Comparison of ENCODE assay signal across 26 cellular contexts in the genomic region with DNA sequence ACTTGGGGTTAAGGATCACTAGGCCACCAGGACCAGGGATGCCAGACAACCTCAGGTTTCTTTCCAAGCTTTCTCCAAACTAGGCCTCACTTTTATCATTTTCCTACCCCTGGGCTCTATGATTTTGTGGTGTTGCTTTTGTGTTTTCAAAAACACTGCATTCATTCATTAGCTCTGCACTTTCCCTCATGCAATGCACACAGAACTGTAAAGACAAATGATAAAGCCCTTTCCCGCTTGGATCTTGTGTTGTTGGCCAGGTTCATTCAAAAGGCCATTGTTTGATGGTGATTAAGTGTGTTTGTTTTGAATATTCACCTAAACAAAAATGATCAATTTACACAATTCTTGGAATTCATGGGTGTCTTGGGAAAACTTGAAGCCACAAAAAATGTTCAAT.
"Had no signal": no experiment of that assay in that cellular context is flagged by ENCODE, and none has a peak within 500 bp of the region (broad histone marks: within the 10 kb centered on the region; RNA-seq: fewer than 3 reads in every experiment).

No MANE protein-coding gene starts in this region.

- H2AFZ ChIP-seq: neural progenitor cell had no signal

- H3K9me3 ChIP-seq: left lung, lower lobe of right lung, ovary, right atrium auricular region, right lobe of liver, stomach, testis, thyroid gland, transverse colon, upper lobe of left lung, vagina had no signal

- ATAC-seq: left colon; left lung; lower lobe of right lung; natural killer cell; right lobe of liver; stimulated activated naive B cell treated with anti-CD40 and anti-IgM and Interleukin-4, amounts not matched to agents 10 μg/mL and 1 μg/mL and 100 μg/mL, for 72 hours; stimulated activated naive CD8-positive, alpha-beta T cell treated with anti-CD3 and anti-CD28 coated beads, Interleukin-15, Interleukin-2, amounts not matched to agents 100 U/mL and 50 U/mL, for 24 hours had no signal

- H3K4me1 ChIP-seq: lower lobe of right lung, right lobe of liver, thyroid gland had no signal

- H3K4me3 ChIP-seq: left lung, lower lobe of right lung, neural progenitor cell, ovary, right atrium auricular region, right lobe of liver, stomach, testis, thyroid gland, transverse colon, upper lobe of left lung, vagina had no signal

- H3K27me3 ChIP-seq: left lung, neural progenitor cell, ovary, right atrium auricular region, right lobe of liver, stomach, testis, thyroid gland, transverse colon, upper lobe of left lung, vagina had no signal

- DNase-seq: hypothalamus; immature natural killer cell; kidney; left colon; left lung; lower lobe of right lung; mammary epithelial cell; naive B cell; natural killer cell; nephron progenitor cell; ovary; right lobe of liver; stimulated activated CD4-positive, alpha-beta T cell treated with anti-CD3 and anti-CD28 coated beads, Interleukin-12 subunit alpha, Interleukin-12 subunit beta, amount 100 ng/mL, for 4 hours; stimulated activated CD4-positive, alpha-beta T cell treated with anti-CD3 and anti-CD28 coated beads, Interleukin-15, amount 100 ng/mL, for 24 hours; stimulated activated CD4-positive, alpha-beta T cell treated with anti-CD3 and anti-CD28 coated beads, Interleukin-2, amount 100 ng/mL, for 24 hours; stimulated activated CD4-positive, alpha-beta T cell treated with anti-CD3 and anti-CD28 coated beads, Interleukin-4, amount 100 ng/mL, for 1 hour; stimulated activated naive B cell treated with anti-CD40 and anti-IgM and Interleukin-4, amounts not matched to agents 10 μg/mL and 1 μg/mL and 100 μg/mL, for 72 hours; stimulated activated naive CD8-positive, alpha-beta T cell treated with anti-CD3 and anti-CD28 coated beads, Interleukin-15, Interleukin-2, amounts not matched to agents 100 U/mL and 50 U/mL, for 24 hours; stomach; testis; thyroid gland; transverse colon had no signal

- H3K36me3 ChIP-seq: left lung, lower lobe of right lung, neural progenitor cell, ovary, right atrium auricular region, right lobe of liver, stomach, thyroid gland, transverse colon, upper lobe of left lung, vagina had no signal

- H3K9ac ChIP-seq: neural progenitor cell had no signal

- H3K4me2 ChIP-seq: neural progenitor cell had no signal

- H3K27ac ChIP-seq: left lung, lower lobe of right lung, neural progenitor cell, ovary, right atrium auricular region, right lobe of liver, testis, thyroid gland, upper lobe of left lung, vagina had no signal
